Comparison of ENCODE assay signal across 9 cellular contexts in the genomic region with DNA sequence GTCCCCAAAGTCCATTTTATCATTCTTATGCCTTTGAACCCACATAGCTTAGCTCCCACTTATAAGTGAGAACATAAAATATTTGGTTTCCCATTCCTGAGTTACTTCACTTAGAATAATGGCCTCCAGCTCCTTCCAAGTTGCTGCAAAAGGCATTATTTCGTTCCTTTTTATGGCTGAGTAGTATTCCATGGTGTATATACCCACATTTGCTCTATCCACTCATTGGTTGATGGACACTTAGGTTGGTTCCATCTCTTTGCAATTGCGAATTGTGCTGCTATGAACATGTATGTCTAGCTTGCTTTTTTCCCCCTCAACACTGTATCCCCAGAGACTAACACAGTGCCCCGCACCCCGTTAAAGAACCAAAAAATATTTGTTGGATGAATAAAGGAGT. TPM values are rescaled to one million over a fixed set of nuclear protein-coding genes. Genes with fewer than 3 reads are reported as not detected.
DNase-seq lines count a peak whose midpoint lies in the region; ATAC-seq and TF ChIP-seq lines count a peak whose summit lies in the region.
"Had no signal": no experiment of that assay in that cellular context is flagged by ENCODE, and none has a peak within 500 bp of the region (broad histone marks: within the 10 kb centered on the region; RNA-seq: fewer than 3 reads in every experiment).

No MANE protein-coding gene starts in this region.

- H3F3A ChIP-seq in SU-DHL-6 (ENCODE audit: insufficient read depth): no peaks in the 10 kb centered on the region

- H3K4me3 ChIP-seq in SU-DHL-6 (ENCODE audit: insufficient read depth, low read length, poor library complexity, severe bottlenecking) (peak overlapping the region; percentile 18), fibroblast of lung (replicated peaks in 1 of 4; ENCODE audit: control extremely low read depth in 1 of 4, insufficient read depth in 1 of 4, low read depth in 3 of 4, low read length in 4 of 4) (no peak overlapping the region), testis (peak overlapping the region in 1 of 2 donors; percentile 96)

- H3K27ac ChIP-seq in SU-DHL-6 (ENCODE audit: low read depth, low read length) (no peak overlapping the region), fibroblast of lung (ENCODE audit: insufficient read depth, low read length) (peak overlapping the region; percentile 48), testis (peak overlapping the region in 1 of 2 donors; percentile 99)

- peak overlapping the region; percentile 67 for H3K9ac ChIP-seq in SU-DHL-6 (ENCODE audit: low read length)
- H3K9ac ChIP-seq in fibroblast of lung (ENCODE audit: insufficient read depth, low read length): no peak overlapping the region

- peak overlapping the region; percentile 74 for H3K27ac Mint-ChIP-seq in activated CD4-positive, alpha-beta T cell treated with anti-CD3 and anti-CD28 coated beads, Interleukin-2, amount 10 ng/mL, durations not matched to agents 24 days and 14 days
- peak overlapping the region; percentile 97 for H3K27ac Mint-ChIP-seq in stimulated activated effector memory CD8-positive, alpha-beta T cell treated with anti-CD3 and anti-CD28 coated beads, Interleukin-12 subunit alpha, Interleukin-12 subunit beta, amount 100 ng/mL, for 72 hours

- 38 to 57% methylated on average over 4 of the region's 4 CpGs for WGBS in testis, 2 donors

- H3K36me3 ChIP-seq in SU-DHL-6 (ENCODE audit: low read length) (no peaks in the 10 kb centered on the region), fibroblast of lung (ENCODE audit: control insufficient read depth, insufficient read depth, low read length) (no peaks in the 10 kb centered on the region), testis (ENCODE audit: low read depth, missing control alignments) (no peaks in the 10 kb centered on the region)
- H3K36me3 ChIP-seq: thyroid gland had no signal

- no peaks in the 10 kb centered on the region for H3K9me2 ChIP-seq in SU-DHL-6 (replicated peaks; ENCODE audit: insufficient read depth, low read length)

- ATAC-seq in stimulated activated effector memory CD8-positive, alpha-beta T cell treated with anti-CD3 and anti-CD28 coated beads, Interleukin-12 subunit alpha, Interleukin-12 subunit beta, amount 100 ng/mL, for 72 hours: no peak
- no peak for ATAC-seq in GM18511 (IDR thresholded peaks at IDR 0.05; ENCODE audit: unreplicated experiment)

- no peaks in the 10 kb centered on the region for H3K9me3 Mint-ChIP-seq in activated CD4-positive, alpha-beta T cell treated with anti-CD3 and anti-CD28 coated beads, Interleukin-2, amount 10 ng/mL, durations not matched to agents 24 days and 14 days
- no peaks in the 10 kb centered on the region for H3K9me3 Mint-ChIP-seq in stimulated activated effector memory CD8-positive, alpha-beta T cell treated with anti-CD3 and anti-CD28 coated beads, Interleukin-12 subunit alpha, Interleukin-12 subunit beta, amount 100 ng/mL, for 72 hours

- H3K4me2 ChIP-seq in SU-DHL-6 (ENCODE audit: low read depth, low read length, poor library complexity, severe bottlenecking): peak overlapping the region; percentile 45
- H3K4me2 ChIP-seq in fibroblast of lung (ENCODE audit: extremely low read depth, insufficient read depth, low read length): peak overlapping the region; percentile 17

- H3K4me3 Mint-ChIP-seq in activated CD4-positive, alpha-beta T cell treated with anti-CD3 and anti-CD28 coated beads, Interleukin-2, amount 10 ng/mL, durations not matched to agents 24 days and 14 days: peak overlapping the region; percentile 100
- H3K4me3 Mint-ChIP-seq in stimulated activated effector memory CD8-positive, alpha-beta T cell treated with anti-CD3 and anti-CD28 coated beads, Interleukin-12 subunit alpha, Interleukin-12 subunit beta, amount 100 ng/mL, for 72 hours: peak overlapping the region; percentile 92

- TF ChIP-seq CTCF in SU-DHL-6 (IDR thresholded peaks at IDR 0.05; ENCODE audit: insufficient read depth, low read length, poor library complexity, severe bottlenecking) (no peak), fibroblast of lung (conservative IDR thresholded peaks at IDR 0.05 in 1 of 2, IDR thresholded peaks at IDR 0.05 in 1 of 2; ENCODE audit: low read depth in 1 of 2, low read length in 2 of 2) (no peak), testis (IDR thresholded peaks at IDR 0.05) (no peak)

- peak overlapping the region; percentile 96 for H2AFZ ChIP-seq in SU-DHL-6 (ENCODE audit: low read depth, low read length, severe bottlenecking)
- H2AFZ ChIP-seq in fibroblast of lung (ENCODE audit: low read length): peak overlapping the region; percentile 7

- peaks cover 13% of the 10 kb centered on the region for H3K27me3 Mint-ChIP-seq in activated CD4-positive, alpha-beta T cell treated with anti-CD3 and anti-CD28 coated beads, Interleukin-2, amount 10 ng/mL, durations not matched to agents 24 days and 14 days

- TF ChIP-seq POLR2A in testis (IDR thresholded peaks at IDR 0.05): no peak

- H3K4me1 ChIP-seq in fibroblast of lung (ENCODE audit: control insufficient read depth, extremely low read depth, insufficient read depth, low read length) (peaks cover 5% of the 10 kb centered on the region), testis (peaks cover 8% of the 10 kb centered on the region)

- peaks cover 25% of the 10 kb centered on the region for H3K4me1 Mint-ChIP-seq in activated CD4-positive, alpha-beta T cell treated with anti-CD3 and anti-CD28 coated beads, Interleukin-2, amount 10 ng/mL, durations not matched to agents 24 days and 14 days
- H3K4me1 Mint-ChIP-seq in stimulated activated effector memory CD8-positive, alpha-beta T cell treated with anti-CD3 and anti-CD28 coated beads, Interleukin-12 subunit alpha, Interleukin-12 subunit beta, amount 100 ng/mL, for 72 hours: peaks cover 26% of the 10 kb centered on the region

- H4K20me1 ChIP-seq in SU-DHL-6 (ENCODE audit: low read depth, low read length) (peaks cover 4% of the 10 kb centered on the region; the same call in 1 of the 2 replicates), fibroblast of lung (ENCODE audit: control insufficient read depth, extremely low read depth, insufficient read depth, low read length) (no peaks in the 10 kb centered on the region)

- peak; percentile 58 for DNase-seq in activated CD4-positive, alpha-beta T cell treated with anti-CD3 and anti-CD28 coated beads, Interleukin-2, amount 10 ng/mL, durations not matched to agents 24 days and 14 days
- DNase-seq in activated CD4-positive, alpha-beta T cell treated with anti-CD3 and anti-CD28 coated beads, Interleukin-2, amount 50 U/mL, for 4 hours: no peak
- DNase-seq in fibroblast of lung (ENCODE audit: low read depth in 2 of 2): no peak
- DNase-seq in stimulated activated effector memory CD8-positive, alpha-beta T cell treated with anti-CD3 and anti-CD28 coated beads, Interleukin-12 subunit alpha, Interleukin-12 subunit beta, amount 100 ng/mL, for 72 hours (ENCODE audit: low spot score in 2 of 2): no peak
- no peak for DNase-seq in testis
- no peak for DNase-seq in iPS-NIHi11 (ENCODE audit: low spot score)

- no peaks in the 10 kb centered on the region for H3K9me3 ChIP-seq in SU-DHL-6 (ENCODE audit: insufficient read depth, low read length)
- no peaks in the 10 kb centered on the region for H3K9me3 ChIP-seq in fibroblast of lung (ENCODE audit: control insufficient read depth, insufficient read depth, low read depth, low read length)
- H3K9me3 ChIP-seq in testis: no peaks in the 10 kb centered on the region
- H3K9me3 ChIP-seq: thyroid gland had no signal

- intact Hi-C loops in activated CD4-positive, alpha-beta T cell treated with anti-CD3 and anti-CD28 coated beads, Interleukin-2, amount 10 ng/mL, durations not matched to agents 24 days and 14 days (cut with micrococcal nuclease): loop anchor here (1.0 to 5.0 kb wide), 8 partner anchors 13 to 1323 kb away; partner anchors contain the start of genes LSM8, MET, ST7 and TES
- intact Hi-C loops in testis (cut with DNase I; ENCODE audit: low total_unique reads): no loop called here

- H3K36me3 Mint-ChIP-seq in activated CD4-positive, alpha-beta T cell treated with anti-CD3 and anti-CD28 coated beads, Interleukin-2, amount 10 ng/mL, durations not matched to agents 24 days and 14 days (ENCODE audit: low read depth): peaks cover 5% of the 10 kb centered on the region
- peaks cover 24% of the 10 kb centered on the region for H3K36me3 Mint-ChIP-seq in stimulated activated effector memory CD8-positive, alpha-beta T cell treated with anti-CD3 and anti-CD28 coated beads, Interleukin-12 subunit alpha, Interleukin-12 subunit beta, amount 100 ng/mL, for 72 hours

- no peaks in the 10 kb centered on the region for H3K27me3 ChIP-seq in SU-DHL-6 (ENCODE audit: low read length)
- H3K27me3 ChIP-seq in fibroblast of lung (ENCODE audit: control insufficient read depth, insufficient read depth, low read length): no peaks in the 10 kb centered on the region
- no peaks in the 10 kb centered on the region for H3K27me3 ChIP-seq in testis
- H3K27me3 ChIP-seq: thyroid gland had no signal

- peaks cover 43% of the 10 kb centered on the region for H3K79me2 ChIP-seq in SU-DHL-6 (ENCODE audit: insufficient read depth, low read length)
- H3K79me2 ChIP-seq in fibroblast of lung (ENCODE audit: control insufficient read depth, insufficient read depth, low read length): peaks cover 38% of the 10 kb centered on the region

RNA-seq across cellular contexts. Expression of gene CAPZA2, which starts 0.7 kb away (rescaled TPM):
- 154 and 158 TPM in 2 replicates for total RNA-seq in activated CD4-positive, alpha-beta T cell treated with anti-CD3 and anti-CD28 coated beads, Interleukin-2, amount 10 ng/mL, durations not matched to agents 24 days and 14 days
- 91.9 and 123 TPM in 2 replicates for total RNA-seq in fibroblast of lung
- 151 and 205 TPM in 2 replicates for polyA plus RNA-seq in fibroblast of lung
- polyA plus RNA-seq in fibroblast of lung (2012): 131 and 154 TPM in 2 replicates
- 1.3 and 1.6 TPM in 2 replicates for polyA minus RNA-seq in fibroblast of lung (ENCODE audit: low replicate concordance)
- total RNA-seq in testis: 10 to 100 TPM; 57.9 to 69.4 TPM
- 69.4 TPM for polyA plus RNA-seq in testis (ENCODE audit: insufficient read depth, low read depth, low replicate concordance)
